Comparison of ENCODE assay signal across 8 cellular contexts in the genomic region with DNA sequence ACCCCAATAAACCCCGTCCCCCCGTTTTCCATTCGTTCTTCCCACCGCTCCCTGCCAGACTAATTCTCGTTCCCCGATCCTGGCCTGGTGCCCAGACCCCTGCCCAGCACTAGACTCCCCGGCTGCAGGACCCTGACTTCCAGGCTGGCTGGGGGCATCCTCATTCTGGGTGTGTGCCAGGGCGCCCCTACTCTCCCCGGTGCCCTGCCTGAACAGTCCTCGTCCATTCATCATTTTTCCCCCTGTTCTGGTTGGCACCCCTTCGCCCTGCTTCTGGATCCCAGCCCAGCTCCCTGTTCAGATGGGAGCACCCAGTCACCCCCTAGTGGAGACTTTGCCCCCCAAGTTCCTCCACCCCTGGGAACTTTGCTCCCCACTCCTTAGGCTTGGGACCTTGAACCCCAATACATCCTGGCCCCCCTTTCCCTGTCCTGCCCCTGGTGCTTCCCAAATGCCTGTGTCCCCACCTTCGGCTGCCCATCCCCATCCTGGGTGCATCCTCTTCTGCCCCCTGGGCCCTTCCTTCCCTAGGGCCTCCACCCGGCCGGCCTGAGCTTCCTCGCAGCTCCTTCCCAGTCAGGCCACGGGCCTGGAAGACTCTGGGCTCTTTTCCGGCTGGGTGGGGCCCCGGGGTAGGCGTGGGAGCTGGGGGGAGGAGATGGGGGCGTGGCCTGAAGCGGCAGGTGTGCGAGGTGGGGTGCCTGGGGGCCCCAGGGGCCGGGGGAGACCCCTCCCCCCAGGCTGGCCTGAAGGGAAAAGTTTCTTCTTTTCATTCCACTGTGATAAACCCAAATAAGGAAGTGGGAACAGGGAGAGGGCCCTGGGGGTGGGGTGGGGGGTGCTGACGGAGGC. TPM values are rescaled to one million over a fixed set of nuclear protein-coding genes. Genes with fewer than 3 reads are reported as not detected.
DNase-seq lines count a peak whose midpoint lies in the region; ATAC-seq and TF ChIP-seq lines count a peak whose summit lies in the region.

No MANE protein-coding gene starts in this region.

- intact Hi-C loops in posterior vena cava (cut with DNase I) = no loop called here

- in situ Hi-C loops in GM13977 (cut with MboI; ENCODE audit: low pct_unique_long_range_greater_than_20kb, low sequenced_read_pairs, unreplicated experiment) = no loop called here

- H3K27ac ChIP-seq in SU-DHL-6 (ENCODE audit: low read depth, low read length) = peak overlapping the region; percentile 21

- TF ChIP-seq CTCF in GM13977 (IDR thresholded peaks at IDR 0.05; ENCODE audit: extremely low read depth, insufficient read depth, missing control alignments) (peak; percentile 40), SU-DHL-6 (IDR thresholded peaks at IDR 0.05; ENCODE audit: insufficient read depth, low read length, poor library complexity, severe bottlenecking) (peak; percentile 38), epithelial cell of proximal tubule (conservative IDR thresholded peaks at IDR 0.05; ENCODE audit: low read depth, low read length) (peak; percentile 54)

- H4K20me1 ChIP-seq in SU-DHL-6 (ENCODE audit: low read depth, low read length) = no peaks in the 10 kb centered on the region

- H3K4me2 ChIP-seq in SU-DHL-6 (ENCODE audit: low read depth, low read length, poor library complexity, severe bottlenecking) = peak overlapping the region; percentile 97

- peak; percentile 70 for DNase-seq in AG08395 (ENCODE audit: low spot score)
- peak; percentile 70 for DNase-seq in GM13977 (ENCODE audit: low spot score)
- no peak for DNase-seq in epithelial cell of proximal tubule (ENCODE audit: low read depth)
- peak in 1 of 10 donors; percentile 29 for DNase-seq in naive thymus-derived CD8-positive, alpha-beta T cell
- DNase-seq in NCI-H1092 treated with DMSO at 0.1 percent for 48 hours (lab: John Stamatoyannopoulos, UW) = no peak
- no peak for DNase-seq in posterior vena cava (ENCODE audit: low spot score)

- H3K27me3 ChIP-seq in SU-DHL-6 (ENCODE audit: low read length) = no peaks in the 10 kb centered on the region

- H3K4me3 ChIP-seq in SU-DHL-6 (ENCODE audit: insufficient read depth, low read length, poor library complexity, severe bottlenecking) = peak overlapping the region; percentile 88
- peak overlapping the region; percentile 95 for H3K4me3 ChIP-seq in epithelial cell of proximal tubule (ENCODE audit: low read depth, low read length)

- peaks cover 9% of the 10 kb centered on the region; the same call in 1 of the 2 replicates for H3K79me2 ChIP-seq in SU-DHL-6 (ENCODE audit: insufficient read depth, low read length)

- peaks cover 0 to 2% (median 0%) of the 10 kb centered on the region in 3 donors for H3K36me3 Mint-ChIP-seq in naive thymus-derived CD8-positive, alpha-beta T cell

- H3K4me1 Mint-ChIP-seq in naive thymus-derived CD8-positive, alpha-beta T cell = peaks cover 9 to 30% (median 23%) of the 10 kb centered on the region in 4 donors

- H3K27me3 Mint-ChIP-seq in naive thymus-derived CD8-positive, alpha-beta T cell = no peaks in the 10 kb centered on the region

- H3K9me3 Mint-ChIP-seq in naive thymus-derived CD8-positive, alpha-beta T cell = no peaks in the 10 kb centered on the region

- peak overlapping the region; percentile 82 to 93 (median 86) for H3K4me3 Mint-ChIP-seq in naive thymus-derived CD8-positive, alpha-beta T cell

- ATAC-seq in naive thymus-derived CD8-positive, alpha-beta T cell = peak; percentile 7 to 9
- ATAC-seq in GM19463 (IDR thresholded peaks at IDR 0.05; ENCODE audit: unreplicated experiment) = no peak

- H3K9me3 ChIP-seq in SU-DHL-6 (ENCODE audit: insufficient read depth, low read length) = no peaks in the 10 kb centered on the region

- POLR2A ChIA-PET in naive thymus-derived CD8-positive, alpha-beta T cell (lab: Charles Lee) = interaction anchor here (0.8 to 13.8 kb wide), 9 partner anchors 9 to 65 kb away, joined by 3 to 176 read pairs (median 5); partner anchors contain the start of genes DNAJC4, FERMT3, FKBP2 and NUDT22

- peaks cover 11% of the 10 kb centered on the region; the same call in 1 of the 2 replicates for H3F3A ChIP-seq in SU-DHL-6 (ENCODE audit: insufficient read depth)

- peak overlapping the region in 9 of 10 donors; percentile 32 to 86 (median 76) for H3K27ac Mint-ChIP-seq in naive thymus-derived CD8-positive, alpha-beta T cell

- peak overlapping the region; percentile 84 for H3K9ac ChIP-seq in SU-DHL-6 (ENCODE audit: low read length)

- H3K9me2 ChIP-seq in SU-DHL-6 (replicated peaks; ENCODE audit: insufficient read depth, low read length) = no peaks in the 10 kb centered on the region

- H3K36me3 ChIP-seq in SU-DHL-6 (ENCODE audit: low read length) = no peaks in the 10 kb centered on the region

- peak overlapping the region; percentile 86 for H2AFZ ChIP-seq in SU-DHL-6 (ENCODE audit: low read depth, low read length, severe bottlenecking)

RNA-seq across cellular contexts. Expression of gene PLCB3, which starts 0.9 kb away (rescaled TPM):
- 42.8 and 43.5 TPM in 2 replicates for total RNA-seq in epithelial cell of proximal tubule
- total RNA-seq in naive thymus-derived CD8-positive, alpha-beta T cell = 1 to 10 TPM; 8.1 to 8.8 TPM
- polyA plus RNA-seq in naive thymus-derived CD8-positive, alpha-beta T cell = under 1 TPM; 0.20 to 0.51 (median 0.35) TPM
- 10 to 100 TPM; 26.1 to 28.3 TPM for total RNA-seq in posterior vena cava

RNA-seq across cellular contexts. Expression of gene PPP1R14B, which starts 5.5 kb away (rescaled TPM):
- 674 and 753 TPM in 2 replicates for total RNA-seq in epithelial cell of proximal tubule
- total RNA-seq in naive thymus-derived CD8-positive, alpha-beta T cell = 10 to 100 TPM; 39.1 to 45.5 TPM
- polyA plus RNA-seq in naive thymus-derived CD8-positive, alpha-beta T cell = 10 to 100 TPM; 22.4 to 50.6 (median 45.4) TPM
- total RNA-seq in posterior vena cava = 100 to 1,000 TPM; 102 to 190 TPM

RNA-seq across cellular contexts. Expression of gene FKBP2, which starts 11.3 kb away (rescaled TPM):
- total RNA-seq in epithelial cell of proximal tubule = 72.6 and 184 TPM in 2 replicates
- total RNA-seq in naive thymus-derived CD8-positive, alpha-beta T cell = 10 to 100 TPM; 24.1 to 28.9 TPM
- polyA plus RNA-seq in naive thymus-derived CD8-positive, alpha-beta T cell = 10 to 100 TPM; 84.9 to 91.8 (median 85.5) TPM
- 10 to 100 TPM; 50.6 to 56.7 TPM for total RNA-seq in posterior vena cava

RNA-seq across cellular contexts. Expression of gene VEGFB, which starts 17.8 kb away (rescaled TPM):
- total RNA-seq in epithelial cell of proximal tubule = 15.6 and 25.7 TPM in 2 replicates
- total RNA-seq in naive thymus-derived CD8-positive, alpha-beta T cell = 10 to 100 TPM; 59.7 to 62.1 TPM
- polyA plus RNA-seq in naive thymus-derived CD8-positive, alpha-beta T cell = 10 to 100 TPM; 11.2 to 28.1 (median 16.9) TPM
- 100 to 1,000 TPM; 163 to 190 TPM for total RNA-seq in posterior vena cava

RNA-seq across cellular contexts. Expression of gene DNAJC4, which starts 21.9 kb away (rescaled TPM):
- total RNA-seq in epithelial cell of proximal tubule (12.5 and 17.6 TPM in 2 replicates), posterior vena cava (10 to 100 TPM; 16.1 to 21.3 TPM)
- total RNA-seq in naive thymus-derived CD8-positive, alpha-beta T cell = 10 to 100 TPM; 54.9 to 56.2 TPM
- polyA plus RNA-seq in naive thymus-derived CD8-positive, alpha-beta T cell = 10 to 100 TPM; 21.5 to 33.2 (median 30.9) TPM

Comparison
In these comparisons a context has a peak if more than half of its experiments do, and no peak if none do; other contexts are left out.
1. DNase-seq: peak in AG08395 (single experiment) and GM13977 (single experiment); none in epithelial cell of proximal tubule (single experiment), NCI-H1092 treated with DMSO at 0.1 percent for 48 hours (single experiment) and posterior vena cava (single experiment).
2. Peak in every context shown above with its lines, with median percentiles within 50 percentile points of each other: CTCF ChIP-seq.